Comparison of ENCODE assay signal across 9 cellular contexts in genomic region chr4:663046-663437, GRCh38. TPM values are rescaled to one million over a fixed set of nuclear protein-coding genes. Genes with fewer than 3 reads are reported as not detected.
A peak's percentile ranks its signal among the peaks of the same experiment; 100 is the strongest.
DNase-seq lines count a peak whose midpoint lies in the region; ATAC-seq and TF ChIP-seq lines count a peak whose summit lies in the region.
"Had no signal": no experiment of that assay in that cellular context is flagged by ENCODE, and none has a peak within 500 bp of the region (broad histone marks: within the 10 kb centered on the region; RNA-seq: fewer than 3 reads in every experiment).

No MANE protein-coding gene starts in this region.

- TF ChIP-seq CTCF in GM12864 (IDR thresholded peaks at IDR 0.05; ENCODE audit: low read depth, low read length, missing control alignments): no peak
- no peak for TF ChIP-seq CTCF in SU-DHL-6 (IDR thresholded peaks at IDR 0.05; ENCODE audit: insufficient read depth, low read length, poor library complexity, severe bottlenecking)
- no peak for TF ChIP-seq CTCF in hepatocyte (IDR thresholded peaks at IDR 0.05; ENCODE audit: poor library complexity)
- TF ChIP-seq CTCF in Caco-2 (IDR thresholded peaks at IDR 0.05; ENCODE audit: insufficient read depth in 1 of 2, low read depth in 1 of 2, low read length in 1 of 2, severe bottlenecking in 1 of 2, unreplicated experiment in 1 of 2): no peak

- H3K27ac ChIP-seq in SU-DHL-6 (ENCODE audit: low read depth, low read length): peak overlapping the region; percentile 66
- H3K27ac ChIP-seq in hepatocyte: peak overlapping the region; percentile 70
- H3K27ac ChIP-seq: KMS-11 had no signal

- H3K4me3 ChIP-seq in GM12864 (ENCODE audit: low read depth, low read length) (peak overlapping the region; percentile 57), SU-DHL-6 (ENCODE audit: insufficient read depth, low read length, poor library complexity, severe bottlenecking) (peak overlapping the region; percentile 73), hepatocyte (peak overlapping the region; percentile 86), Caco-2 (ENCODE audit: low read depth, low read length) (no peak overlapping the region)

- intact Hi-C loops in sciatic nerve (cut with DNase I) (no loop called here), Caco-2 (cut with micrococcal nuclease; ENCODE audit: unreplicated experiment) (no loop called here)

- CTCF ChIA-PET in Caco-2 (lab: Charles Lee): no interaction called here

- peak overlapping the region; percentile 33 for H2AFZ ChIP-seq in SU-DHL-6 (ENCODE audit: low read depth, low read length, severe bottlenecking)
- H2AFZ ChIP-seq in hepatocyte: peak overlapping the region; percentile 92

- no peaks in the 10 kb centered on the region for H3K9me2 ChIP-seq in SU-DHL-6 (replicated peaks; ENCODE audit: insufficient read depth, low read length)
- no peaks in the 10 kb centered on the region for H3K9me2 ChIP-seq in hepatocyte (replicated peaks; ENCODE audit: insufficient read depth)

- BruUV-seq in Caco-2 (replicated peaks; lab: Mats Ljungman, UMichigan): no TSS peak

- 0 out of 2 replicates have a peak, but pooled peaks cover 6% of the 10 kb centered on the region for H3F3A ChIP-seq in SU-DHL-6 (ENCODE audit: insufficient read depth)

- H3K27me3 Mint-ChIP-seq in Caco-2 (ENCODE audit: insufficient read depth, unreplicated experiment): no peaks in the 10 kb centered on the region

- peak overlapping the region; percentile 64 for H3K4me2 ChIP-seq in SU-DHL-6 (ENCODE audit: low read depth, low read length, poor library complexity, severe bottlenecking)
- peak overlapping the region; percentile 94 for H3K4me2 ChIP-seq in hepatocyte
- H3K4me2 ChIP-seq: KMS-11 had no signal

- H3K27ac Mint-ChIP-seq in Caco-2 (ENCODE audit: unreplicated experiment): no peak overlapping the region

- no peak for ATAC-seq in sciatic nerve

- H3K9me3 ChIP-seq in SU-DHL-6 (ENCODE audit: insufficient read depth, low read length): no peaks in the 10 kb centered on the region
- H3K9me3 ChIP-seq in hepatocyte (ENCODE audit: low read depth): no peaks in the 10 kb centered on the region
- H3K9me3 ChIP-seq in Caco-2: no peaks in the 10 kb centered on the region; the same call in 1 of the 2 replicates

- DNase-seq in GM12864 (ENCODE audit: low read depth) (no peak), hepatocyte (ENCODE audit: low spot score) (no peak), sciatic nerve (ENCODE audit: low spot score) (peak; percentile 50), T1000 (lab: John Stamatoyannopoulos, UW) (no peak), Caco-2 (no peak), NCI-H524 (lab: John Stamatoyannopoulos, UW) (no peak), HUDEP-2 (lab: John Stamatoyannopoulos, UW; ENCODE audit: unreplicated experiment in 76 of 76) (no peak)

- no peaks in the 10 kb centered on the region for H3K27me3 ChIP-seq in SU-DHL-6 (ENCODE audit: low read length)
- no peaks in the 10 kb centered on the region for H3K27me3 ChIP-seq in hepatocyte
- no peaks in the 10 kb centered on the region for H3K27me3 ChIP-seq in Caco-2 (replicated peaks; ENCODE audit: control insufficient read depth, insufficient read depth, low read length)

- no peak overlapping the region for H3K4me3 Mint-ChIP-seq in Caco-2 (ENCODE audit: unreplicated experiment)

- POLR2A ChIA-PET in Caco-2 (lab: Charles Lee): no interaction called here

- H3K4me1 ChIP-seq in hepatocyte (ENCODE audit: insufficient read depth) (peaks cover 12% of the 10 kb centered on the region), Caco-2 (no peaks in the 10 kb centered on the region)

- no peaks in the 10 kb centered on the region for H3K79me2 ChIP-seq in SU-DHL-6 (ENCODE audit: insufficient read depth, low read length)
- H3K79me2 ChIP-seq in hepatocyte: peaks cover 2% of the 10 kb centered on the region

- H3K4me1 Mint-ChIP-seq in Caco-2 (ENCODE audit: low read depth, unreplicated experiment): no peaks in the 10 kb centered on the region

- no peaks in the 10 kb centered on the region for H3K36me3 Mint-ChIP-seq in Caco-2 (ENCODE audit: insufficient read depth, unreplicated experiment)

- peak overlapping the region; percentile 80 for H3K9ac ChIP-seq in SU-DHL-6 (ENCODE audit: low read length)
- H3K9ac ChIP-seq: KMS-11 had no signal

- WGBS in hepatocyte (ENCODE audit: low lambda C conversion rate, missing lambda C conversion rate): 65% methylated on average over 20 of the region's 20 CpGs

- no peaks in the 10 kb centered on the region for H3K36me3 ChIP-seq in SU-DHL-6 (ENCODE audit: low read length)
- no peaks in the 10 kb centered on the region for H3K36me3 ChIP-seq in hepatocyte (replicated peaks; ENCODE audit: insufficient read depth, low read depth)
- no peaks in the 10 kb centered on the region for H3K36me3 ChIP-seq in Caco-2 (ENCODE audit: control insufficient read depth, insufficient read depth, low read length)

- H4K20me1 ChIP-seq in SU-DHL-6 (ENCODE audit: low read depth, low read length) (no peaks in the 10 kb centered on the region), hepatocyte (ENCODE audit: insufficient read depth, poor library complexity, severe bottlenecking) (no peaks in the 10 kb centered on the region)

- H3K9me3 Mint-ChIP-seq in Caco-2 (ENCODE audit: unreplicated experiment): peaks cover 12% of the 10 kb centered on the region

RNA-seq across cellular contexts. Expression of gene ATP5ME, which starts 11.0 kb away (rescaled TPM):
- total RNA-seq in hepatocyte (83.8 and 143 TPM in 2 replicates), sciatic nerve (174 TPM), Caco-2 (2022) (244 and 257 TPM in 2 replicates)
- polyA plus RNA-seq in hepatocyte: 641 and 669 TPM in 2 replicates

RNA-seq across cellular contexts. Expression of gene MYL5, which starts 11.3 kb away (rescaled TPM):
- 8.9 and 12.6 TPM in 2 replicates for total RNA-seq in hepatocyte
- polyA plus RNA-seq in hepatocyte: 25.1 and 33.7 TPM in 2 replicates
- total RNA-seq in sciatic nerve: 14.6 TPM
- 17.1 and 21.8 TPM in 2 replicates for total RNA-seq in Caco-2 (2022)

RNA-seq across cellular contexts. Expression of gene SLC49A3, which starts 25.9 kb away (rescaled TPM):
- 8.5 and 12.2 TPM in 2 replicates for total RNA-seq in hepatocyte
- polyA plus RNA-seq in hepatocyte: 12.8 and 19.8 TPM in 2 replicates
- total RNA-seq in sciatic nerve: 11.4 TPM
- total RNA-seq in Caco-2 (2022): 0.20 TPM in 1 of 2 replicates, not detected in the other

RNA-seq across cellular contexts. Expression of gene PDE6B, which starts 37.7 kb away (rescaled TPM):
- 17.3 and 29.5 TPM in 2 replicates for total RNA-seq in hepatocyte
- 24.1 and 26.1 TPM in 2 replicates for polyA plus RNA-seq in hepatocyte
- total RNA-seq in sciatic nerve: 2.5 TPM
- total RNA-seq in Caco-2 (2022): not detected in 2 replicates

RNA-seq across cellular contexts. Expression of gene PCGF3, which starts 42.6 kb away (rescaled TPM):
- total RNA-seq in hepatocyte (43.5 and 43.9 TPM in 2 replicates), sciatic nerve (50.3 TPM), Caco-2 (2022) (36.6 and 38.0 TPM in 2 replicates)
- 21.5 and 21.8 TPM in 2 replicates for polyA plus RNA-seq in hepatocyte
